In the genomic region with DNA sequence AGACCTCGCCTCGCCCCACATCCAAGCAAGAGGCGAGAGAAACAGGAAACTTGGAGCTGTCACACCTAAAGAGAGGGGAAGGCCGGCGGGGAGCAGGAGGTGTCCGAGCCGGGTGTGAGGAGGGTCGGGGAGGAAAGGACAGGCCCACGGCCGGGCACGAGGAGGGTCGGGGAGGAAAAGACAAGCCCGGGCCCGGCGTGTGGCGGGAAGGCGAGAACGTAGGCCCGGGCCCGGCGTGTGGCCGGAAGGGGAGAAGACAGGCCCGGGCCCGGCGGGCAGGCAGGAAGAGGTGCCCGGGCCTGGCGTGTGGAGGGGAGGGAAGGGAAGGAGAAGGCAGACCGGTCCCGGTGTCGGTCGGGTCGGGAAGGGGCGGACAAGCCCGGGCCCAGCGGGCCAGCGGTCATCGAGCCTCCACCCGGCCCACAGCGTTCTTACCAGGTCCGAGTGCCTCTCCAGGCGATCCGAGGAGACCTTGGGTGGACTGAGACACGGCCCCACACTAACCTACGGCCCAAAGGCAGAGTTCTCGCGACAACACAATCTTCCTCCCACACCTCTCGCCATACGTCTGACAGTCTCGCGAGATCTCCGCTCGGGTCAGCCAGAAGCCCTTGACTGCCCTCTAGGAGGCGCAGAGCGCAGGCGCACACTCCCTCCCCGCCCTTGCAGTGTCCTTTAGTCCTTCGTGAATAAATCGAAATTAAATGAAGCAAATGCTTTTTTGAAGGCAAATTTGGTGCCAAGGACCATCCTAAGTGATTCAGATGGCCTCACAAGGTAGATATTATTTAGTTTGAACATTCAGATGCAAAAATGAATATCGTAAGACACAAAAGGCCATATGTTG, we compare ENCODE assay signal across 1 cellular context.
TF ChIP-seq lines count a peak whose summit lies in the region.

A gene (minus strand): TSS at position 533 of the 847 bp plus-strand sequence. CDS start 13,943 bp downstream, outside the sequence.

TF ChIP-seq in HepG2, 621 proteins besides CTCF, POLR2A, EP300 and RAD21 (continued from another document and continues in another):
- TF ChIP-seq, protein P1, sequence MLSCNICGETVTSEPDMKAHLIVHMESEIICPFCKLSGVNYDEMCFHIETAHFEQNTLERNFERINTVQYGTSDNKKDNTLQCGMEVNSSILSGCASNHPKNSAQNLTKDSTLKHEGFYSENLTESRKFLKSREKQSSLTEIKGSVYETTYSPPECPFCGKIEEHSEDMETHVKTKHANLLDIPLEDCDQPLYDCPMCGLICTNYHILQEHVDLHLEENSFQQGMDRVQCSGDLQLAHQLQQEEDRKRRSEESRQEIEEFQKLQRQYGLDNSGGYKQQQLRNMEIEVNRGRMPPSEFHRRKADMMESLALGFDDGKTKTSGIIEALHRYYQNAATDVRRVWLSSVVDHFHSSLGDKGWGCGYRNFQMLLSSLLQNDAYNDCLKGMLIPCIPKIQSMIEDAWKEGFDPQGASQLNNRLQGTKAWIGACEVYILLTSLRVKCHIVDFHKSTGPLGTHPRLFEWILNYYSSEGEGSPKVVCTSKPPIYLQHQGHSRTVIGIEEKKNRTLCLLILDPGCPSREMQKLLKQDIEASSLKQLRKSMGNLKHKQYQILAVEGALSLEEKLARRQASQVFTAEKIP (CRISPR knock-in tag; IDR thresholded peaks at IDR 0.05; ENCODE audit: borderline replicate concordance): no peak
- TF ChIP-seq TOPORS (CRISPR knock-in tag; IDR thresholded peaks at IDR 0.05) (no peak), KLF13 (CRISPR knock-in tag; IDR thresholded peaks at IDR 0.05) (no peak), RARG (CRISPR knock-in tag; IDR thresholded peaks at IDR 0.05; ENCODE audit: low read depth) (no peak), SMARCC2 (IDR thresholded peaks at IDR 0.05) (no peak), WIZ (CRISPR knock-in tag; IDR thresholded peaks at IDR 0.05) (no peak; the same call in 1 of the 2 replicates), EED (CRISPR knock-in tag; IDR thresholded peaks at IDR 0.05) (no peak), SATB2 (CRISPR knock-in tag; IDR thresholded peaks at IDR 0.05) (no peak; the same call in 1 of the 2 replicates), YEATS4 (CRISPR knock-in tag; IDR thresholded peaks at IDR 0.05; ENCODE audit: borderline replicate concordance) (peak; percentile 52), ZNF30 (CRISPR knock-in tag; IDR thresholded peaks at IDR 0.05) (no peak), ZNF230 (CRISPR knock-in tag; IDR thresholded peaks at IDR 0.05) (no peak), HHEX (CRISPR knock-in tag; IDR thresholded peaks at IDR 0.05) (no peak), ZBTB21 (CRISPR knock-in tag; IDR thresholded peaks at IDR 0.05) (no peak), RORA (CRISPR knock-in tag; IDR thresholded peaks at IDR 0.05) (no peak), ERF (CRISPR knock-in tag; IDR thresholded peaks at IDR 0.05) (no peak), NCOA2 (CRISPR knock-in tag; IDR thresholded peaks at IDR 0.05) (no peak), SUZ12 (IDR thresholded peaks at IDR 0.05; ENCODE audit: low read depth, low read length) (no peak), SAFB2 (CRISPR knock-in tag; IDR thresholded peaks at IDR 0.05; ENCODE audit: borderline replicate concordance, low read depth) (peak; percentile 54; the same call in 1 of the 2 replicates), HNRNPLL (IDR thresholded peaks at IDR 0.05; ENCODE audit: low read depth, low read length, poor library complexity, severe bottlenecking) (peak; percentile 36), RARA (CRISPR knock-in tag; IDR thresholded peaks at IDR 0.05) (peak; percentile 43), RAD51 (IDR thresholded peaks at IDR 0.05; ENCODE audit: borderline replicate concordance) (no peak), ZNF883 (CRISPR knock-in tag; IDR thresholded peaks at IDR 0.05; ENCODE audit: not compliant biosample characterization) (peak; percentile 91), ZNF530 (CRISPR knock-in tag; IDR thresholded peaks at IDR 0.05; ENCODE audit: low read depth) (no peak), ZNF724P (CRISPR knock-in tag; IDR thresholded peaks at IDR 0.05; ENCODE audit: borderline replicate concordance) (no peak; the same call in 1 of the 2 replicates), ZSCAN21 (CRISPR knock-in tag; IDR thresholded peaks at IDR 0.05; ENCODE audit: borderline replicate concordance) (peak; percentile 83; the same call in 1 of the 2 replicates), YY1 (IDR thresholded peaks at IDR 0.05; ENCODE audit: insufficient read depth, insufficient replicate concordance, low read depth, low read length) (peak; percentile 64), TMF1 (CRISPR knock-in tag; IDR thresholded peaks at IDR 0.05; ENCODE audit: low read depth) (no peak; the same call in 1 of the 2 replicates), ZNF549 (CRISPR knock-in tag; IDR thresholded peaks at IDR 0.05) (no peak), KLF15 (CRISPR knock-in tag; IDR thresholded peaks at IDR 0.05; ENCODE audit: borderline replicate concordance) (no peak), ZFP1 (CRISPR knock-in tag; IDR thresholded peaks at IDR 0.05) (no peak), ZNF3 (CRISPR knock-in tag; IDR thresholded peaks at IDR 0.05) (no peak), HNRNPK (IDR thresholded peaks at IDR 0.05; ENCODE audit: low read depth, low read length, poor library complexity, severe bottlenecking) (peak; percentile 84), FOXA1 (IDR thresholded peaks at IDR 0.05) (no peak), FOXA1 (CRISPR knock-in tag; IDR thresholded peaks at IDR 0.05) (no peak; the same call in 1 of the 2 replicates)
- TF ChIP-seq, protein P2, sequence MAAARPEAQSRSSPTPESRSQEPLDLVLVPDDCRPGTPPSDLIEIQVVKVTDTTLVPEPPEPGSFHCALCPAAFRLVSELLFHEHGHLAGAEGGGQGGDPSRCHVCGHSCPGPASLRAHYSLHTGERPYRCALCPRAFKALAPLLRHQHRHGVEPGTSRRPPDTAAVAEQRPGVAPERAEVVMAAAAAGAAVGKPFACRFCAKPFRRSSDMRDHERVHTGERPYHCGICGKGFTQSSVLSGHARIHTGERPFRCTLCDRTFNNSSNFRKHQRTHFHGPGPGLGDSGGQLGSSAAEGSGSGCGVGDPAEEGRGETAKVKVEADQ (CRISPR knock-in tag; IDR thresholded peaks at IDR 0.05; ENCODE audit: borderline replicate concordance): peak; percentile 93
- TF ChIP-seq, protein P3, sequence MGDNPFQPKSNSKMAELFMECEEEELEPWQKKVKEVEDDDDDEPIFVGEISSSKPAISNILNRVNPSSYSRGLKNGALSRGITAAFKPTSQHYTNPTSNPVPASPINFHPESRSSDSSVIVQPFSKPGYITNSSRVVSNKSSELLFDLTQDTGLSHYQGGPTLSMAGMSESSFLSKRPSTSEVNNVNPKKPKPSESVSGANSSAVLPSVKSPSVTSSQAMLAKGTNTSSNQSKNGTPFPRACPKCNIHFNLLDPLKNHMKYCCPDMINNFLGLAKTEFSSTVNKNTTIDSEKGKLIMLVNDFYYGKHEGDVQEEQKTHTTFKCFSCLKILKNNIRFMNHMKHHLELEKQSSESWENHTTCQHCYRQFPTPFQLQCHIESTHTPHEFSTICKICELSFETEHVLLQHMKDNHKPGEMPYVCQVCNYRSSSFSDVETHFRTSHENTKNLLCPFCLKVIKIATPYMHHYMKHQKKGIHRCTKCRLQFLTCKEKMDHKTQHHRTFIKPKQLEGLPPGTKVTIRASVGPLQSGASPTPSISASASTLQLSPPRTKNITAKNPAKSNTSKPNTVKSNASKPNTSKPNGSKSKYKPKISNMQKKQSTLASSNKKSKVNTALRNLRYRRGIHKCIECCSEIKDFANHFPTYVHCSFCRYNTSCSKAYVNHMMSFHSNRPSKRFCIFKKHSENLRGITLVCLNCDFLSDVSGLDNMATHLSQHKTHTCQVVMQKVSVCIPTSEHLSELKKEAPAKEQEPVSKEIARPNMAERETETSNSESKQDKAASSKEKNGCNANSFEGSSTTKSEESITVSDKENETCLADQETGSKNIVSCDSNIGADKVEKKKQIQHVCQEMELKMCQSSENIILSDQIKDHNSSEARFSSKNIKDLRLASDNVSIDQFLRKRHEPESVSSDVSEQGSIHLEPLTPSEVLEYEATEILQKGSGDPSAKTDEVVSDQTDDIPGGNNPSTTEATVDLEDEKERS (CRISPR knock-in tag; IDR thresholded peaks at IDR 0.05): 0 out of 2 replicates have a peak, but pooled peaks have one; percentile 56
- TF ChIP-seq, protein P4, sequence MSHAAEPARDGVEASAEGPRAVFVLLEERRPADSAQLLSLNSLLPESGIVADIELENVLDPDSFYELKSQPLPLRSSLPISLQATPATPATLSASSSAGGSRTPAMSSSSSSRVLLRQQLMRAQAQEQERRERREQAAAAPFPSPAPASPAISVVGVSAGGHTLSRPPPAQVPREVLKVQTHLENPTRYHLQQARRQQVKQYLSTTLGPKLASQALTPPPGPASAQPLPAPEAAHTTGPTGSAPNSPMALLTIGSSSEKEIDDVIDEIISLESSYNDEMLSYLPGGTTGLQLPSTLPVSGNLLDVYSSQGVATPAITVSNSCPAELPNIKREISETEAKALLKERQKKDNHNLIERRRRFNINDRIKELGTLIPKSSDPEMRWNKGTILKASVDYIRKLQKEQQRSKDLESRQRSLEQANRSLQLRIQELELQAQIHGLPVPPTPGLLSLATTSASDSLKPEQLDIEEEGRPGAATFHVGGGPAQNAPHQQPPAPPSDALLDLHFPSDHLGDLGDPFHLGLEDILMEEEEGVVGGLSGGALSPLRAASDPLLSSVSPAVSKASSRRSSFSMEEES (CRISPR knock-in tag; IDR thresholded peaks at IDR 0.05): peak; percentile 35; the same call in 1 of the 2 replicates
- TF ChIP-seq, protein P5, sequence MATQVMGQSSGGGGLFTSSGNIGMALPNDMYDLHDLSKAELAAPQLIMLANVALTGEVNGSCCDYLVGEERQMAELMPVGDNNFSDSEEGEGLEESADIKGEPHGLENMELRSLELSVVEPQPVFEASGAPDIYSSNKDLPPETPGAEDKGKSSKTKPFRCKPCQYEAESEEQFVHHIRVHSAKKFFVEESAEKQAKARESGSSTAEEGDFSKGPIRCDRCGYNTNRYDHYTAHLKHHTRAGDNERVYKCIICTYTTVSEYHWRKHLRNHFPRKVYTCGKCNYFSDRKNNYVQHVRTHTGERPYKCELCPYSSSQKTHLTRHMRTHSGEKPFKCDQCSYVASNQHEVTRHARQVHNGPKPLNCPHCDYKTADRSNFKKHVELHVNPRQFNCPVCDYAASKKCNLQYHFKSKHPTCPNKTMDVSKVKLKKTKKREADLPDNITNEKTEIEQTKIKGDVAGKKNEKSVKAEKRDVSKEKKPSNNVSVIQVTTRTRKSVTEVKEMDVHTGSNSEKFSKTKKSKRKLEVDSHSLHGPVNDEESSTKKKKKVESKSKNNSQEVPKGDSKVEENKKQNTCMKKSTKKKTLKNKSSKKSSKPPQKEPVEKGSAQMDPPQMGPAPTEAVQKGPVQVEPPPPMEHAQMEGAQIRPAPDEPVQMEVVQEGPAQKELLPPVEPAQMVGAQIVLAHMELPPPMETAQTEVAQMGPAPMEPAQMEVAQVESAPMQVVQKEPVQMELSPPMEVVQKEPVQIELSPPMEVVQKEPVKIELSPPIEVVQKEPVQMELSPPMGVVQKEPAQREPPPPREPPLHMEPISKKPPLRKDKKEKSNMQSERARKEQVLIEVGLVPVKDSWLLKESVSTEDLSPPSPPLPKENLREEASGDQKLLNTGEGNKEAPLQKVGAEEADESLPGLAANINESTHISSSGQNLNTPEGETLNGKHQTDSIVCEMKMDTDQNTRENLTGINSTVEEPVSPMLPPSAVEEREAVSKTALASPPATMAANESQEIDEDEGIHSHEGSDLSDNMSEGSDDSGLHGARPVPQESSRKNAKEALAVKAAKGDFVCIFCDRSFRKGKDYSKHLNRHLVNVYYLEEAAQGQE (IDR thresholded peaks at IDR 0.05; ENCODE audit: borderline replicate concordance in 1 of 2, low read depth in 1 of 2, low read length in 2 of 2): peak in 1 of 2 experiments; percentile 61; a peak in 2 of 4 replicates
- TF ChIP-seq, protein P6, sequence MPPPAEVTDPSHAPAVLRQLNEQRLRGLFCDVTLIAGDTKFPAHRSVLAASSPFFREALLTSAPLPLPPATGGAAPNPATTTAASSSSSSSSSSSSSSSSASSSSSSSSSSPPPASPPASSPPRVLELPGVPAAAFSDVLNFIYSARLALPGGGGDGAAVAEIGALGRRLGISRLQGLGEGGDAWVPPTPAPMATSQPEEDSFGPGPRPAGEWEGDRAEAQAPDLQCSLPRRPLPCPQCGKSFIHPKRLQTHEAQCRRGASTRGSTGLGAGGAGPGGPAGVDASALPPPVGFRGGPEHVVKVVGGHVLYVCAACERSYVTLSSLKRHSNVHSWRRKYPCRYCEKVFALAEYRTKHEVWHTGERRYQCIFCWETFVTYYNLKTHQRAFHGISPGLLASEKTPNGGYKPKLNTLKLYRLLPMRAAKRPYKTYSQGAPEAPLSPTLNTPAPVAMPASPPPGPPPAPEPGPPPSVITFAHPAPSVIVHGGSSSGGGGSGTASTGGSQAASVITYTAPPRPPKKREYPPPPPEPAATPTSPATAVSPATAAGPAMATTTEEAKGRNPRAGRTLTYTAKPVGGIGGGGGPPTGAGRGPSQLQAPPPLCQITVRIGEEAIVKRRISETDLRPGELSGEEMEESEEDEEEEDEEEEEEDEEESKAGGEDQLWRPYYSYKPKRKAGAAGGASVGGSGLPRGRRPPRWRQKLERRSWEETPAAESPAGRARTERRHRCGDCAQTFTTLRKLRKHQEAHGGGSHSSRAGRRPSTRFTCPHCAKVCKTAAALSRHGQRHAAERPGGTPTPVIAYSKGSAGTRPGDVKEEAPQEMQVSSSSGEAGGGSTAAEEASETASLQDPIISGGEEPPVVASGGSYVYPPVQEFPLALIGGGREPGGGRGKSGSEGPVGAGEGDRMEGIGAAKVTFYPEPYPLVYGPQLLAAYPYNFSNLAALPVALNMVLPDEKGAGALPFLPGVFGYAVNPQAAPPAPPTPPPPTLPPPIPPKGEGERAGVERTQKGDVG (CRISPR knock-in tag; IDR thresholded peaks at IDR 0.05; ENCODE audit: borderline replicate concordance): no peak; the same call in 1 of the 2 replicates
- TF ChIP-seq, protein P7, sequence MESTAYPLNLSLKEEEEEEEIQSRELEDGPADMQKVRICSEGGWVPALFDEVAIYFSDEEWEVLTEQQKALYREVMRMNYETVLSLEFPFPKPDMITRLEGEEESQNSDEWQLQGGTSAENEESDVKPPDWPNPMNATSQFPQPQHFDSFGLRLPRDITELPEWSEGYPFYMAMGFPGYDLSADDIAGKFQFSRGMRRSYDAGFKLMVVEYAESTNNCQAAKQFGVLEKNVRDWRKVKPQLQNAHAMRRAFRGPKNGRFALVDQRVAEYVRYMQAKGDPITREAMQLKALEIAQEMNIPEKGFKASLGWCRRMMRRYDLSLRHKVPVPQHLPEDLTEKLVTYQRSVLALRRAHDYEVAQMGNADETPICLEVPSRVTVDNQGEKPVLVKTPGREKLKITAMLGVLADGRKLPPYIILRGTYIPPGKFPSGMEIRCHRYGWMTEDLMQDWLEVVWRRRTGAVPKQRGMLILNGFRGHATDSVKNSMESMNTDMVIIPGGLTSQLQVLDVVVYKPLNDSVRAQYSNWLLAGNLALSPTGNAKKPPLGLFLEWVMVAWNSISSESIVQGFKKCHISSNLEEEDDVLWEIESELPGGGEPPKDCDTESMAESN (CRISPR knock-in tag; conservative IDR thresholded peaks at IDR 0.05): no peak
- TF ChIP-seq, protein P8, sequence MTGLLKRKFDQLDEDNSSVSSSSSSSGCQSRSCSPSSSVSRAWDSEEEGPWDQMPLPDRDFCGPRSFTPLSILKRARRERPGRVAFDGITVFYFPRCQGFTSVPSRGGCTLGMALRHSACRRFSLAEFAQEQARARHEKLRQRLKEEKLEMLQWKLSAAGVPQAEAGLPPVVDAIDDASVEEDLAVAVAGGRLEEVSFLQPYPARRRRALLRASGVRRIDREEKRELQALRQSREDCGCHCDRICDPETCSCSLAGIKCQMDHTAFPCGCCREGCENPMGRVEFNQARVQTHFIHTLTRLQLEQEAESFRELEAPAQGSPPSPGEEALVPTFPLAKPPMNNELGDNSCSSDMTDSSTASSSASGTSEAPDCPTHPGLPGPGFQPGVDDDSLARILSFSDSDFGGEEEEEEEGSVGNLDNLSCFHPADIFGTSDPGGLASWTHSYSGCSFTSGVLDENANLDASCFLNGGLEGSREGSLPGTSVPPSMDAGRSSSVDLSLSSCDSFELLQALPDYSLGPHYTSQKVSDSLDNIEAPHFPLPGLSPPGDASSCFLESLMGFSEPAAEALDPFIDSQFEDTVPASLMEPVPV (CRISPR knock-in tag; IDR thresholded peaks at IDR 0.05): no peak
